2 cellular contexts compared by ENCODE assay signal in genomic region chr3:58271901-58272501, GRCh38.
TF ChIP-seq lines count a peak whose summit lies in the region.

No MANE protein-coding gene starts in this region.

TF ChIP-seq in HCT116, 20 proteins besides CTCF, POLR2A, EP300 and RAD21:
- TF ChIP-seq ZBTB33 (IDR thresholded peaks at IDR 0.05; ENCODE audit: extremely low read depth, insufficient replicate concordance, low read length) (no peak), SIN3A (IDR thresholded peaks at IDR 0.05; ENCODE audit: low read depth) (peak; percentile 52; the same call in 1 of the 2 replicates), POLR2AphosphoS5 (IDR thresholded peaks at IDR 0.05; ENCODE audit: low read depth, low read length) (no peak), ZFX (IDR thresholded peaks at IDR 0.05) (no peak), CEBPB (IDR thresholded peaks at IDR 0.05; ENCODE audit: low read depth) (peak; percentile 88), FOSL1 (IDR thresholded peaks at IDR 0.05; ENCODE audit: low read depth) (peak; percentile 88), ATF3 (IDR thresholded peaks at IDR 0.05) (no peak), SRF (IDR thresholded peaks at IDR 0.05; ENCODE audit: low read depth) (0 out of 2 replicates have a peak, but pooled peaks have one; percentile 29), JUND (IDR thresholded peaks at IDR 0.05) (peak; percentile 93), EGR1 (IDR thresholded peaks at IDR 0.05; ENCODE audit: low read depth) (peak; percentile 23; the same call in 1 of the 2 replicates), EZH2 (IDR thresholded peaks at IDR 0.05) (no peak), REST (IDR thresholded peaks at IDR 0.05; ENCODE audit: low read depth) (no peak), ELF1 (IDR thresholded peaks at IDR 0.05; ENCODE audit: borderline replicate concordance, low read depth) (no peak; the same call in 1 of the 2 replicates), CBX3 (IDR thresholded peaks at IDR 0.05; ENCODE audit: low read depth) (peak; percentile 95), EZH2phosphoT487 (IDR thresholded peaks at IDR 0.05; ENCODE audit: borderline replicate concordance) (no peak), YY1 (IDR thresholded peaks at IDR 0.05; ENCODE audit: extremely low read depth, insufficient replicate concordance, low read depth, low read length) (peak; percentile 26), TCF7L2 (IDR thresholded peaks at IDR 0.05; ENCODE audit: borderline replicate concordance, extremely low read depth, insufficient read depth, insufficient read length) (no peak), ZNF274 (IDR thresholded peaks at IDR 0.05; ENCODE audit: low read depth, low read length) (no peak), SP1 (IDR thresholded peaks at IDR 0.05; ENCODE audit: low read depth) (peak; percentile 78; the same call in 1 of the 2 replicates), MAX (IDR thresholded peaks at IDR 0.05) (peak; percentile 55)

TF ChIP-seq in endothelial cell of umbilical vein, 7 proteins besides CTCF, POLR2A, EP300 and RAD21:
- TF ChIP-seq FOS (IDR thresholded peaks at IDR 0.05; ENCODE audit: borderline replicate concordance, insufficient read depth, low read length) = peak; percentile 88
- no peak for TF ChIP-seq GATA2 (IDR thresholded peaks at IDR 0.05; ENCODE audit: insufficient read depth, insufficient read length, low read depth, low read length)
- no peak for TF ChIP-seq MYC (IDR thresholded peaks at IDR 0.05; ENCODE audit: low read depth, low read length)
- TF ChIP-seq JUN (IDR thresholded peaks at IDR 0.05; ENCODE audit: borderline replicate concordance, insufficient read depth, insufficient read length, low read depth) = peak; percentile 92
- no peak for TF ChIP-seq MAX (IDR thresholded peaks at IDR 0.05; ENCODE audit: insufficient read depth, insufficient read length)
- TF ChIP-seq EZH2 (IDR thresholded peaks at IDR 0.05; ENCODE audit: borderline replicate concordance, low read depth, low read length, severe bottlenecking) = no peak
- TF ChIP-seq POLR2AphosphoS5 (IDR thresholded peaks at IDR 0.05; ENCODE audit: insufficient read depth, low read depth, low read length) = peak; percentile 33
